ENCODE assay signal across 9 cellular contexts in genomic region chr22:36330127-36330526, GRCh38. TPM values are rescaled to one million over a fixed set of nuclear protein-coding genes. Genes with fewer than 3 reads are reported as not detected.
A peak's percentile ranks its signal among the peaks of the same experiment; 100 is the strongest.
DNase-seq lines count a peak whose midpoint lies in the region; ATAC-seq, FAIRE-seq and TF ChIP-seq lines count a peak whose summit lies in the region.
"Had no signal": no experiment of that assay in that cellular context is flagged by ENCODE, and none has a peak within 500 bp of the region (broad histone marks: within the 10 kb centered on the region; RNA-seq: fewer than 3 reads in every experiment).

No MANE protein-coding gene starts in this region.

- intact Hi-C loops in HCT116 (cut with micrococcal nuclease): loop anchor here (5.0 kb wide), 1 partner anchor 57 kb away; the partner anchor contains the start of gene MYH9
- intact Hi-C loops in activated T-helper 1 cell treated with anti-CD3 and anti-CD28 coated beads, Interleukin-12 subunit alpha, Interleukin-12 subunit beta, Interleukin-2, Interleukin-4 antibody, amounts not matched to agents 30 ng/mL and 10 ng/mL and 1 ng/mL, durations not matched to agents 14 hours and 24 hours and 36 hours (cut with micrococcal nuclease): no loop called here
- intact Hi-C loops in spleen (cut with DNase I; ENCODE audit: low total_unique reads): loop anchor here (10.0 kb wide), 1 partner anchor 55 kb away; the partner anchor contains the start of gene MYH9

- H3K79me2 ChIP-seq in HCT116 (ENCODE audit: insufficient read depth, low read length): peaks cover 100% of the 10 kb centered on the region

- POLR2A ChIA-PET in HCT116 (lab: Charles Lee): no interaction called here

- H3K4me2 ChIP-seq in HCT116 (ENCODE audit: low read length): peak overlapping the region; percentile 67

- H3K27ac Mint-ChIP-seq in activated T-helper 1 cell treated with anti-CD3 and anti-CD28 coated beads, Interleukin-12 subunit alpha, Interleukin-12 subunit beta, Interleukin-2, Interleukin-4 antibody, amounts not matched to agents 30 ng/mL and 10 ng/mL and 1 ng/mL, durations not matched to agents 14 hours and 24 hours and 36 hours: peak overlapping the region; percentile 98

- H3K9ac ChIP-seq in HCT116 (ENCODE audit: low read length): peak overlapping the region; percentile 60
- H3K9ac ChIP-seq in iPS-18a (ENCODE audit: low read length): peak overlapping the region; percentile 76

- no peak for FAIRE-seq in GM12892 (lab: Jason Lieb, UNC)
- FAIRE-seq: GM18507 had no signal

- no peaks in the 10 kb centered on the region for H4K20me1 ChIP-seq in HCT116 (ENCODE audit: insufficient read depth)

- H3K36me3 Mint-ChIP-seq in activated T-helper 1 cell treated with anti-CD3 and anti-CD28 coated beads, Interleukin-12 subunit alpha, Interleukin-12 subunit beta, Interleukin-2, Interleukin-4 antibody, amounts not matched to agents 30 ng/mL and 10 ng/mL and 1 ng/mL, durations not matched to agents 14 hours and 24 hours and 36 hours (ENCODE audit: low read depth): peaks cover 78% of the 10 kb centered on the region

- no peaks in the 10 kb centered on the region for H3K9me2 ChIP-seq in HCT116 (ENCODE audit: insufficient read depth)

- H3K9me3 ChIP-seq in HCT116 (ENCODE audit: control insufficient read depth in 1 of 2, insufficient read depth in 1 of 2, low read depth in 1 of 2, low read length in 2 of 2) (no peaks in the 10 kb centered on the region), iPS-18a (ENCODE audit: control insufficient read depth, low read depth, low read length) (no peaks in the 10 kb centered on the region), spleen (no peaks in the 10 kb centered on the region)

- BruUV-seq in HCT116 (replicated peaks; lab: Mats Ljungman, UMichigan): no TSS peak

- H3K4me1 ChIP-seq in HCT116 (ENCODE audit: control insufficient read depth in 1 of 2, insufficient read depth in 2 of 2, low read length in 2 of 2): peaks cover 64 to 78% of the 10 kb centered on the region in 2 experiments
- H3K4me1 ChIP-seq in iPS-18a (ENCODE audit: control insufficient read depth, low read depth, low read length): peaks cover 50% of the 10 kb centered on the region
- peaks cover 91 to 100% (median 99%) of the 10 kb centered on the region in 6 donors for H3K4me1 ChIP-seq in spleen

- no peak overlapping the region for H3K4me3 ChIP-seq in HCT116 (replicated peaks in 1 of 2; ENCODE audit: low read depth in 1 of 2, low read length in 2 of 2)
- no peak overlapping the region for H3K4me3 ChIP-seq in iPS-18a (ENCODE audit: low read length)
- H3K4me3 ChIP-seq in spleen: peak overlapping the region in 1 of 8 donors; percentile 59

- no peak overlapping the region for H2AFZ ChIP-seq in HCT116 (ENCODE audit: low read depth, low read length, poor library complexity, severe bottlenecking)

- TF ChIP-seq CTCF in HCT116 (IDR thresholded peaks at IDR 0.05 in 2 of 3, conservative IDR thresholded peaks at IDR 0.05 in 1 of 3; ENCODE audit: borderline replicate concordance in 1 of 3, insufficient read depth in 1 of 3, low read depth in 2 of 3, low read length in 2 of 3): no peak
- TF ChIP-seq CTCF in spleen (IDR thresholded peaks at IDR 0.05 in 8 of 11, conservative IDR thresholded peaks at IDR 0.05 in 3 of 11): no peak

- ATAC-seq in HCT116: no peak
- ATAC-seq in GM21515 (IDR thresholded peaks at IDR 0.05; ENCODE audit: unreplicated experiment): no peak

- RAD21 ChIA-PET in HCT116 (lab: Charles Lee; ENCODE audit: low non-redundant PET in 1 of 2, low total read pairs in 2 of 2, uncharacterized antibody in 2 of 2, unreplicated experiment in 2 of 2): no interaction called here

- no peaks in the 10 kb centered on the region for H3K9me3 Mint-ChIP-seq in activated T-helper 1 cell treated with anti-CD3 and anti-CD28 coated beads, Interleukin-12 subunit alpha, Interleukin-12 subunit beta, Interleukin-2, Interleukin-4 antibody, amounts not matched to agents 30 ng/mL and 10 ng/mL and 1 ng/mL, durations not matched to agents 14 hours and 24 hours and 36 hours

- CTCF ChIA-PET in HCT116 (lab: Charles Lee): no interaction called here

- WGBS in spleen, 5 donors: 75 to 87% (median 84%) methylated on average over 9 of the region's 9 CpGs

- H3K4me1 Mint-ChIP-seq in activated T-helper 1 cell treated with anti-CD3 and anti-CD28 coated beads, Interleukin-12 subunit alpha, Interleukin-12 subunit beta, Interleukin-2, Interleukin-4 antibody, amounts not matched to agents 30 ng/mL and 10 ng/mL and 1 ng/mL, durations not matched to agents 14 hours and 24 hours and 36 hours (ENCODE audit: low read depth): peaks cover 88% of the 10 kb centered on the region

- no peaks in the 10 kb centered on the region for H3K27me3 ChIP-seq in HCT116 (ENCODE audit: insufficient read depth, low read length)
- H3K27me3 ChIP-seq in iPS-18a (ENCODE audit: control insufficient read depth, insufficient read depth, low read length): no peaks in the 10 kb centered on the region
- H3K27me3 ChIP-seq in spleen (replicated peaks in 1 of 7): no peaks in the 10 kb centered on the region

- no peak for TF ChIP-seq RAD21 in HCT116 (IDR thresholded peaks at IDR 0.05; ENCODE audit: low read depth)

- H3K36me3 ChIP-seq in HCT116 (ENCODE audit: control insufficient read depth in 1 of 2, insufficient read depth in 2 of 2, low read length in 2 of 2) (peaks cover 23 to 42% of the 10 kb centered on the region in 2 experiments; a peak in 3 of 4 replicates), iPS-18a (ENCODE audit: control insufficient read depth, low read depth, low read length) (peaks cover 27% of the 10 kb centered on the region), spleen (peaks cover 0 to 89% (median 54%) of the 10 kb centered on the region in 6 donors)

- H3K27ac ChIP-seq in HCT116 (ENCODE audit: low read depth, low read length) (peak overlapping the region; percentile 87), iPS-18a (ENCODE audit: low read length) (peak overlapping the region; percentile 97), spleen (peak overlapping the region; percentile 89 to 97 (median 94))

- no peak for DNase-seq in HCT116 (ENCODE audit: low read depth, low spot score)
- DNase-seq in activated T-helper 1 cell treated with anti-CD3 and anti-CD28 coated beads, Interleukin-12 subunit alpha, Interleukin-12 subunit beta, Interleukin-2, Interleukin-4 antibody, amounts not matched to agents 30 ng/mL and 10 ng/mL and 1 ng/mL, durations not matched to agents 14 hours and 24 hours and 36 hours (ENCODE audit: low spot score): no peak
- no peak for DNase-seq in spleen
- DNase-seq in GM12892 (ENCODE audit: insufficient read length): no peak
- no peak for DNase-seq in DMS79 (lab: John Stamatoyannopoulos, UW)
- no peak for DNase-seq in NCI-H2171 treated with DMSO at 0.1 percent for 48 hours (lab: John Stamatoyannopoulos, UW)

- no peaks in the 10 kb centered on the region for H3K27me3 Mint-ChIP-seq in activated T-helper 1 cell treated with anti-CD3 and anti-CD28 coated beads, Interleukin-12 subunit alpha, Interleukin-12 subunit beta, Interleukin-2, Interleukin-4 antibody, amounts not matched to agents 30 ng/mL and 10 ng/mL and 1 ng/mL, durations not matched to agents 14 hours and 24 hours and 36 hours (ENCODE audit: insufficient read depth)

- no peak for TF ChIP-seq POLR2A in HCT116 (IDR thresholded peaks at IDR 0.05; ENCODE audit: borderline replicate concordance, extremely low read depth, insufficient read depth, insufficient read length)
- TF ChIP-seq POLR2A in spleen (IDR thresholded peaks at IDR 0.05): no peak
- no peak for TF ChIP-seq POLR2A in GM12892 (IDR thresholded peaks at IDR 0.05; ENCODE audit: low read depth, low read length)

- peak overlapping the region; percentile 86 for H3K4me3 Mint-ChIP-seq in activated T-helper 1 cell treated with anti-CD3 and anti-CD28 coated beads, Interleukin-12 subunit alpha, Interleukin-12 subunit beta, Interleukin-2, Interleukin-4 antibody, amounts not matched to agents 30 ng/mL and 10 ng/mL and 1 ng/mL, durations not matched to agents 14 hours and 24 hours and 36 hours

TF ChIP-seq in HCT116, 20 proteins besides CTCF, POLR2A, EP300 and RAD21:
- TF ChIP-seq EZH2phosphoT487 (IDR thresholded peaks at IDR 0.05; ENCODE audit: borderline replicate concordance): no peak
- no peak for TF ChIP-seq SP1 (IDR thresholded peaks at IDR 0.05; ENCODE audit: low read depth)
- TF ChIP-seq SRF (IDR thresholded peaks at IDR 0.05; ENCODE audit: low read depth): no peak

RNA-seq across cellular contexts. Expression of gene MYH9, which starts 57.6 kb away (rescaled TPM):
- total RNA-seq in HCT116 (2021; ENCODE audit: unreplicated experiment) (258 TPM), spleen (1,000 to 10,000 TPM in 4 of 7 donors, 100 to 1,000 TPM in 3; 575 to 1,376 (median 1,013) TPM)
- polyA plus RNA-seq in HCT116 (2012): 205 and 249 TPM in 2 replicates
- 618 and 639 TPM in 2 replicates for total RNA-seq in activated T-helper 1 cell treated with anti-CD3 and anti-CD28 coated beads, Interleukin-12 subunit alpha, Interleukin-12 subunit beta, Interleukin-2, Interleukin-4 antibody, amounts not matched to agents 30 ng/mL and 10 ng/mL and 1 ng/mL, durations not matched to agents 14 hours and 24 hours and 36 hours
- 100 to 1,000 TPM in 1 of 3 donors, 10 to 100 TPM in 2; 59.8 to 166 (median 71.1) TPM for polyA plus RNA-seq in spleen
- polyA plus RNA-seq in GM12892 (2012; ENCODE audit: missing spikeins): 155 TPM
